Comparison of ENCODE assay signal across 14 cellular contexts in the genomic region with DNA sequence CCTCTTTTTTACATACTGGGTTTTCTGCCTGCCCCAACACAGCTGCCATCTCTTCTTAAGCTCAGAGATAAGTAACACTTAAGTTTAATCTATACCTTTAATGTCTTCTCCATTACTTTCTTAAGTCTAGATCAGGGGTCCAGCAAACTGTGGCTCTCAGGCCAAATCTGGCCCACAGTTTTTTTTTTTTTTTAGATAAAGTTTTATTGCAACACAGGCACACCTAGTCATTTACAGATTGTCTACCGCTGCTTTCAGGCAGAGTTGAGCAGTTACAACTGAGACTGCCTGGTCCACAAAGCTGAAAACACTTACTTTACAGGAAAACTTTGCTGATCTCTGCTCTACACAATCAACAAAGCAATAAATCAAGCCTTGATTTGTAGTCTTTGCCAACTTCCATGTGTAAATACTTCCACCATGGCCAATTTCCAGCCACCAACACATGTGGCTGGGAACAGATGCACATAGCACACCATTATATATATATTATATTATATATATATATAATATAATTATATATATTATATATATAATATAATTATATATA. TPM values are rescaled to one million over a fixed set of nuclear protein-coding genes. Genes with fewer than 3 reads are reported as not detected.
DNase-seq lines count a peak whose midpoint lies in the region; ATAC-seq and TF ChIP-seq lines count a peak whose summit lies in the region.
"Had no signal": no experiment of that assay in that cellular context is flagged by ENCODE, and none has a peak within 500 bp of the region (broad histone marks: within the 10 kb centered on the region; RNA-seq: fewer than 3 reads in every experiment).

No MANE protein-coding gene starts in this region.

- TF ChIP-seq CTCF in MCF 10A (IDR thresholded peaks at IDR 0.05; ENCODE audit: unreplicated experiment) (no peak), breast epithelium (IDR thresholded peaks at IDR 0.05) (no peak), esophagus squamous epithelium (IDR thresholded peaks at IDR 0.05) (no peak), type B pancreatic cell (conservative IDR thresholded peaks at IDR 0.05) (no peak), osteoblast (IDR thresholded peaks at IDR 0.05; ENCODE audit: extremely low read depth, low read depth, low read length) (no peak)

- no peak overlapping the region for H2AFZ ChIP-seq in osteoblast (ENCODE audit: low read length)

- H3K27me3 Mint-ChIP-seq in MCF 10A (ENCODE audit: insufficient read depth, unreplicated experiment), result no peaks in the 10 kb centered on the region
- H3K27me3 Mint-ChIP-seq in type B pancreatic cell, result no peaks in the 10 kb centered on the region
- H3K27me3 Mint-ChIP-seq: activated CD4-positive, alpha-beta memory T cell treated with anti-CD3 and anti-CD28 coated beads, Interleukin-2, amount 10 ng/mL, durations not matched to agents 7 days and 5 days; central memory CD8-positive, alpha-beta T cell; memory B cell had no signal

- no TSS peak for BruUV-seq in MCF 10A (replicated peaks; lab: Mats Ljungman, UMichigan)

- H3K4me1 Mint-ChIP-seq in MCF 10A (ENCODE audit: insufficient read depth, unreplicated experiment) (peaks cover 33% of the 10 kb centered on the region), type B pancreatic cell (ENCODE audit: unreplicated experiment) (peaks cover 2% of the 10 kb centered on the region)
- H3K4me1 Mint-ChIP-seq: central memory CD8-positive, alpha-beta T cell had no signal

- H3K36me3 Mint-ChIP-seq in MCF 10A (ENCODE audit: insufficient read depth, unreplicated experiment) (peaks cover 15% of the 10 kb centered on the region), type B pancreatic cell (no peaks in the 10 kb centered on the region)

- H3K27me3 ChIP-seq in breast epithelium (no peaks in the 10 kb centered on the region), esophagus squamous epithelium (no peaks in the 10 kb centered on the region), osteoblast (ENCODE audit: insufficient read depth, low read length) (no peaks in the 10 kb centered on the region)

- H3K4me1 ChIP-seq in breast epithelium (peaks cover 0 to 8% of the 10 kb centered on the region in 2 donors), esophagus squamous epithelium (peaks cover 13 to 87% (median 34%) of the 10 kb centered on the region in 3 donors), osteoblast (ENCODE audit: insufficient read depth, low read length) (no peaks in the 10 kb centered on the region)

- H3K36me3 ChIP-seq in breast epithelium (no peaks in the 10 kb centered on the region), esophagus squamous epithelium (peaks cover 0 to 57% (median 8%) of the 10 kb centered on the region in 3 donors), osteoblast (ENCODE audit: insufficient read depth, low read length) (no peaks in the 10 kb centered on the region)

- H3K27ac Mint-ChIP-seq in MCF 10A (ENCODE audit: low read depth, unreplicated experiment), result no peak overlapping the region
- H3K27ac Mint-ChIP-seq in type B pancreatic cell, result peak overlapping the region; percentile 30
- H3K27ac Mint-ChIP-seq: activated CD4-positive, alpha-beta memory T cell treated with anti-CD3 and anti-CD28 coated beads, Interleukin-2, amount 10 ng/mL, durations not matched to agents 7 days and 5 days; activated T-helper 1 cell treated with anti-CD3 and anti-CD28 coated beads, Interleukin-12 subunit alpha, Interleukin-12 subunit beta, Interleukin-2, Interleukin-4 antibody, amounts not matched to agents 30 ng/mL and 10 ng/mL and 1 ng/mL, durations not matched to agents 14 hours and 24 hours and 36 hours; memory B cell had no signal

- H3K9me3 Mint-ChIP-seq in MCF 10A (ENCODE audit: unreplicated experiment) (no peaks in the 10 kb centered on the region), type B pancreatic cell (no peaks in the 10 kb centered on the region)
- H3K9me3 Mint-ChIP-seq: activated CD4-positive, alpha-beta memory T cell treated with anti-CD3 and anti-CD28 coated beads, Interleukin-2, amount 10 ng/mL, durations not matched to agents 7 days and 5 days; activated T-helper 1 cell treated with anti-CD3 and anti-CD28 coated beads, Interleukin-12 subunit alpha, Interleukin-12 subunit beta, Interleukin-2, Interleukin-4 antibody, amounts not matched to agents 30 ng/mL and 10 ng/mL and 1 ng/mL, durations not matched to agents 14 hours and 24 hours and 36 hours; central memory CD8-positive, alpha-beta T cell; memory B cell; neural crest cell had no signal

- H3K9me3 ChIP-seq in breast epithelium (no peaks in the 10 kb centered on the region), esophagus squamous epithelium (no peaks in the 10 kb centered on the region), osteoblast (ENCODE audit: low read depth, low read length) (no peaks in the 10 kb centered on the region)

- H3K4me2 ChIP-seq in osteoblast (ENCODE audit: insufficient read depth, low read length), result no peak overlapping the region

- H4K20me1 ChIP-seq in osteoblast (ENCODE audit: insufficient read depth, low read length), result no peaks in the 10 kb centered on the region

- H3K27ac ChIP-seq in breast epithelium (no peak overlapping the region), esophagus squamous epithelium (peak overlapping the region in 3 of 4 donors; percentile 85 to 90 (median 89)), osteoblast (ENCODE audit: low read depth, low read length) (no peak overlapping the region)

- intact Hi-C loops in MCF 10A (cut with micrococcal nuclease), result loop anchor here (10.0 kb wide), 1 partner anchor 169 kb away; no protein-coding TSS in a partner anchor
- intact Hi-C loops in breast epithelium (cut with DNase I; ENCODE audit: low total_unique reads), result no loop called here
- intact Hi-C loops in esophagus squamous epithelium (cut with DNase I), result no loop called here

- H3K4me3 ChIP-seq in breast epithelium, result no peak overlapping the region
- no peak overlapping the region for H3K4me3 ChIP-seq in esophagus squamous epithelium
- H3K4me3 ChIP-seq in osteoblast (ENCODE audit: insufficient read depth, low read length), result no peak overlapping the region

- POLR2A ChIA-PET in MCF 10A (lab: Yijun Ruan, JAX), result interaction anchor here (0.6 to 3.8 kb wide), 7 partner anchors 8 to 210 kb away, joined by 3 to 24 read pairs (median 3); a partner anchor contains a TSS

- no peak for ATAC-seq in GM19351 (IDR thresholded peaks at IDR 0.05; ENCODE audit: unreplicated experiment)

- TF ChIP-seq POLR2A in breast epithelium (IDR thresholded peaks at IDR 0.05) (no peak), esophagus squamous epithelium (IDR thresholded peaks at IDR 0.05) (no peak)

- DNase-seq in MCF 10A (ENCODE audit: unreplicated experiment) (peak; percentile 34), breast epithelium (ENCODE audit: low spot score in 2 of 2) (no peak), NCI-H446 treated with DMSO at 0.1 percent for 48 hours (lab: John Stamatoyannopoulos, UW) (peak; percentile 12), esophagus squamous epithelium (lab: John Stamatoyannopoulos, UW) (no peak), type B pancreatic cell (ENCODE audit: extremely low spot score, unreplicated experiment) (no peak), osteoblast (ENCODE audit: insufficient read length, low spot score, missing footprints) (no peak), NCI-H2196 treated with DMSO at 0.1 percent for 48 hours (lab: John Stamatoyannopoulos, UW; ENCODE audit: unreplicated experiment) (no peak)
- DNase-seq: activated CD4-positive, alpha-beta memory T cell treated with anti-CD3 and anti-CD28 coated beads, Interleukin-2, amount 10 ng/mL, durations not matched to agents 7 days and 5 days; stimulated activated CD4-positive, alpha-beta T cell treated with anti-CD3 and anti-CD28 coated beads, Interleukin-1b, Interleukin-23, amount 100 ng/mL, for 48 hours had no signal

- CTCF ChIA-PET in MCF 10A (lab: Yijun Ruan, JAX), result interaction anchor here (0.6 to 2.6 kb wide), 3 partner anchors 10 to 153 kb away, joined by 3 to 9 read pairs (median 8); no protein-coding TSS in a partner anchor

- 40 to 50% methylated on average over 1 of the region's 1 CpG for WGBS in esophagus squamous epithelium, 2 donors

- no peaks in the 10 kb centered on the region for H3K79me2 ChIP-seq in osteoblast (ENCODE audit: insufficient read depth, low read length)

- H3K4me3 Mint-ChIP-seq in MCF 10A (ENCODE audit: unreplicated experiment) (no peak overlapping the region), type B pancreatic cell (no peak overlapping the region)
- H3K4me3 Mint-ChIP-seq: activated CD4-positive, alpha-beta memory T cell treated with anti-CD3 and anti-CD28 coated beads, Interleukin-2, amount 10 ng/mL, durations not matched to agents 7 days and 5 days; activated T-helper 1 cell treated with anti-CD3 and anti-CD28 coated beads, Interleukin-12 subunit alpha, Interleukin-12 subunit beta, Interleukin-2, Interleukin-4 antibody, amounts not matched to agents 30 ng/mL and 10 ng/mL and 1 ng/mL, durations not matched to agents 14 hours and 24 hours and 36 hours; central memory CD8-positive, alpha-beta T cell; memory B cell; neural crest cell had no signal

RNA-seq across cellular contexts. Expression of a gene that starts 13.2 kb away (rescaled TPM):
- total RNA-seq in MCF 10A (2022), result 8.1 and 12.7 TPM in 2 replicates
- 10 to 100 TPM in 1 of 3 donors, 1 to 10 TPM in 2; 4.3 to 11.7 (median 9.2) TPM for total RNA-seq in breast epithelium
- total RNA-seq in esophagus squamous epithelium, result 10 to 100 TPM; 28.5 to 57.4 (median 30.2) TPM
- 7.7 and 26.6 TPM in 2 replicates for total RNA-seq in type B pancreatic cell (ENCODE audit: low replicate concordance)
- 3.2 and 5.4 TPM in 2 replicates for total RNA-seq in osteoblast

RNA-seq across cellular contexts. Expression of a gene that starts 46.3 kb away (rescaled TPM):
- total RNA-seq in MCF 10A (2022) (0.39 and 0.61 TPM in 2 replicates), breast epithelium (1 to 10 TPM; 2.3 to 2.8 (median 2.7) TPM), esophagus squamous epithelium (1 to 10 TPM; 1.9 to 7.1 (median 4.2) TPM), type B pancreatic cell (ENCODE audit: low replicate concordance) (2.7 and 10.7 TPM in 2 replicates), osteoblast (11.2 and 22.4 TPM in 2 replicates)
- total RNA-seq: neural crest cell had no signal

Comparison
In these comparisons a context has a peak if more than half of its experiments do, and no peak if none do; other contexts are left out.
1. DNase-seq: peak in MCF 10A (single experiment) and NCI-H446 treated with DMSO at 0.1 percent for 48 hours (single experiment); none in breast epithelium (0 of 2), esophagus squamous epithelium (single experiment), type B pancreatic cell (single experiment), osteoblast (single experiment) and NCI-H2196 treated with DMSO at 0.1 percent for 48 hours (single experiment).
2. H3K27ac ChIP-seq: peak in esophagus squamous epithelium (3 of 4); none in breast epithelium (0 of 2) and osteoblast (single experiment).